Comparison of ENCODE assay signal across 10 cellular contexts in the genomic region with DNA sequence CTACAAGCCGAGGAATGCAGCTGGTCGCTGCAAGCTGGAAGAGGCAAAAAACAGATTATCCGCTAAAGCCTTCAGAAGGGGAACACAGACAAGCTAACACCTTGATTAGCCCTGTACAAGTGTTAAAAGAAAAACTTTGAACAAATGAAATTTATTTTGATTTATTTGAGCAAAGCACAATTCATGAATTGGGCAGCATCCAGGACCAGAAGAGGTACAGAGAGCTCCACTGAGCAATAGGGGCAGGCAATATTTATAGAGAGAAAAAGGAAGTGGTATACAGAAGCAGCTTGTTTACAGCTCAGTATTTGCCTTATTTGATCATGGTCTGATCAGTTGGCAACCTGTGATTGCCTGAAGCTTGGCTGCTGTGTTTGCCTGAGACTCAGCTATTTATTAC.
"Had no signal": no experiment of that assay in that cellular context is flagged by ENCODE, and none has a peak within 500 bp of the region (broad histone marks: within the 10 kb centered on the region; RNA-seq: fewer than 3 reads in every experiment).

No MANE protein-coding gene starts in this region.

- DNase-seq: activated CD4-positive, alpha-beta memory T cell treated with anti-CD3 and anti-CD28 coated beads for 36 hours; activated CD4-positive, alpha-beta T cell treated with anti-CD3 and anti-CD28 coated beads for 36 hours; activated gamma-delta T cell treated with Interleukin-2 at 50 U/mL for 16 hours; activated T-cell treated with anti-CD3 and anti-CD28 coated beads for 4 hours; cerebellar nuclear complex; cortex of kidney; hypothalamus; lower lobe of right lung; stimulated activated naive CD4-positive, alpha-beta T cell treated with Interleukin-2 at 50 U/mL for 16 hours; thyroid gland had no signal
